In the genomic region with DNA sequence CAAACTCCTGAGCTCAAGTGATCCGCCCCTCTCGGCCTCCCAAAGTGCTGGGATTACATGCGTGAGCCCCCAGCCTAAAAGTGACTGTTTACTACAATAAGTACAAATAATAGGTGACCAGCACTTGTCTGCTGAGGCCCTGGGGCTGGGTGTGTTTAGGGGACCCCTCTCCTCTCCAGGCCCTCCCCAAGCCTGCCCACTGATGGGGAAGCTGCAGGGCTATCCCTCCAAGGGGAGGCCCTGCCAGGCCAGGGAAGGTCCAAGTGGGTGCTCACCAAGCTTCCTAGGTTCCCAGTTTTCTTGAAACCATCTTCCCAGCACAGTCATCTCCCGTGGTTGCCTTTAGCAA, we compare ENCODE assay signal across 1 cellular context.
TF ChIP-seq lines count a peak whose summit lies in the region.

No MANE protein-coding gene starts in this region.

TF ChIP-seq in A549, 52 proteins besides CTCF, POLR2A, EP300 and RAD21 (continued from another document):
- TF ChIP-seq, protein P1, sequence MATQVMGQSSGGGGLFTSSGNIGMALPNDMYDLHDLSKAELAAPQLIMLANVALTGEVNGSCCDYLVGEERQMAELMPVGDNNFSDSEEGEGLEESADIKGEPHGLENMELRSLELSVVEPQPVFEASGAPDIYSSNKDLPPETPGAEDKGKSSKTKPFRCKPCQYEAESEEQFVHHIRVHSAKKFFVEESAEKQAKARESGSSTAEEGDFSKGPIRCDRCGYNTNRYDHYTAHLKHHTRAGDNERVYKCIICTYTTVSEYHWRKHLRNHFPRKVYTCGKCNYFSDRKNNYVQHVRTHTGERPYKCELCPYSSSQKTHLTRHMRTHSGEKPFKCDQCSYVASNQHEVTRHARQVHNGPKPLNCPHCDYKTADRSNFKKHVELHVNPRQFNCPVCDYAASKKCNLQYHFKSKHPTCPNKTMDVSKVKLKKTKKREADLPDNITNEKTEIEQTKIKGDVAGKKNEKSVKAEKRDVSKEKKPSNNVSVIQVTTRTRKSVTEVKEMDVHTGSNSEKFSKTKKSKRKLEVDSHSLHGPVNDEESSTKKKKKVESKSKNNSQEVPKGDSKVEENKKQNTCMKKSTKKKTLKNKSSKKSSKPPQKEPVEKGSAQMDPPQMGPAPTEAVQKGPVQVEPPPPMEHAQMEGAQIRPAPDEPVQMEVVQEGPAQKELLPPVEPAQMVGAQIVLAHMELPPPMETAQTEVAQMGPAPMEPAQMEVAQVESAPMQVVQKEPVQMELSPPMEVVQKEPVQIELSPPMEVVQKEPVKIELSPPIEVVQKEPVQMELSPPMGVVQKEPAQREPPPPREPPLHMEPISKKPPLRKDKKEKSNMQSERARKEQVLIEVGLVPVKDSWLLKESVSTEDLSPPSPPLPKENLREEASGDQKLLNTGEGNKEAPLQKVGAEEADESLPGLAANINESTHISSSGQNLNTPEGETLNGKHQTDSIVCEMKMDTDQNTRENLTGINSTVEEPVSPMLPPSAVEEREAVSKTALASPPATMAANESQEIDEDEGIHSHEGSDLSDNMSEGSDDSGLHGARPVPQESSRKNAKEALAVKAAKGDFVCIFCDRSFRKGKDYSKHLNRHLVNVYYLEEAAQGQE (IDR thresholded peaks at IDR 0.05): no peak
- no peak for TF ChIP-seq NPAS2 (CRISPR knock-in tag; IDR thresholded peaks at IDR 0.05; ENCODE audit: borderline replicate concordance)
- no peak for TF ChIP-seq RFX5 (IDR thresholded peaks at IDR 0.05)
- no peak for TF ChIP-seq CEBPB (IDR thresholded peaks at IDR 0.05)
- TF ChIP-seq, protein P2, sequence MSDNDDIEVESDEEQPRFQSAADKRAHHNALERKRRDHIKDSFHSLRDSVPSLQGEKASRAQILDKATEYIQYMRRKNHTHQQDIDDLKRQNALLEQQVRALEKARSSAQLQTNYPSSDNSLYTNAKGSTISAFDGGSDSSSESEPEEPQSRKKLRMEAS (IDR thresholded peaks at IDR 0.05): no peak
- no peak for TF ChIP-seq MAFK (IDR thresholded peaks at IDR 0.05; ENCODE audit: partially characterized antibody)
- TF ChIP-seq, protein P3, sequence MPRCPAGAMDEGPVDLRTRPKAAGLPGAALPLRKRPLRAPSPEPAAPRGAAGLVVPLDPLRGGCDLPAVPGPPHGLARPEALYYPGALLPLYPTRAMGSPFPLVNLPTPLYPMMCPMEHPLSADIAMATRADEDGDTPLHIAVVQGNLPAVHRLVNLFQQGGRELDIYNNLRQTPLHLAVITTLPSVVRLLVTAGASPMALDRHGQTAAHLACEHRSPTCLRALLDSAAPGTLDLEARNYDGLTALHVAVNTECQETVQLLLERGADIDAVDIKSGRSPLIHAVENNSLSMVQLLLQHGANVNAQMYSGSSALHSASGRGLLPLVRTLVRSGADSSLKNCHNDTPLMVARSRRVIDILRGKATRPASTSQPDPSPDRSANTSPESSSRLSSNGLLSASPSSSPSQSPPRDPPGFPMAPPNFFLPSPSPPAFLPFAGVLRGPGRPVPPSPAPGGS (IDR thresholded peaks at IDR 0.05): no peak
- TF ChIP-seq, protein P4, sequence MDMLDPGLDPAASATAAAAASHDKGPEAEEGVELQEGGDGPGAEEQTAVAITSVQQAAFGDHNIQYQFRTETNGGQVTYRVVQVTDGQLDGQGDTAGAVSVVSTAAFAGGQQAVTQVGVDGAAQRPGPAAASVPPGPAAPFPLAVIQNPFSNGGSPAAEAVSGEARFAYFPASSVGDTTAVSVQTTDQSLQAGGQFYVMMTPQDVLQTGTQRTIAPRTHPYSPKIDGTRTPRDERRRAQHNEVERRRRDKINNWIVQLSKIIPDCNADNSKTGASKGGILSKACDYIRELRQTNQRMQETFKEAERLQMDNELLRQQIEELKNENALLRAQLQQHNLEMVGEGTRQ (IDR thresholded peaks at IDR 0.05): no peak
- TF ChIP-seq, protein P5, sequence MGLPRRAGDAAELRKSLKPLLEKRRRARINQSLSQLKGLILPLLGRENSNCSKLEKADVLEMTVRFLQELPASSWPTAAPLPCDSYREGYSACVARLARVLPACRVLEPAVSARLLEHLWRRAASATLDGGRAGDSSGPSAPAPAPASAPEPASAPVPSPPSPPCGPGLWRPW (IDR thresholded peaks at IDR 0.05): no peak
- TF ChIP-seq, protein P6, sequence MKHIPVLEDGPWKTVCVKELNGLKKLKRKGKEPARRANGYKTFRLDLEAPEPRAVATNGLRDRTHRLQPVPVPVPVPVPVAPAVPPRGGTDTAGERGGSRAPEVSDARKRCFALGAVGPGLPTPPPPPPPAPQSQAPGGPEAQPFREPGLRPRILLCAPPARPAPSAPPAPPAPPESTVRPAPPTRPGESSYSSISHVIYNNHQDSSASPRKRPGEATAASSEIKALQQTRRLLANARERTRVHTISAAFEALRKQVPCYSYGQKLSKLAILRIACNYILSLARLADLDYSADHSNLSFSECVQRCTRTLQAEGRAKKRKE (CRISPR knock-in tag; IDR thresholded peaks at IDR 0.05; ENCODE audit: low read depth): no peak
